18 cellular contexts compared by ENCODE assay signal in genomic region chr15:41340189-41340695, GRCh38. TPM values are rescaled to one million over a fixed set of nuclear protein-coding genes. Genes with fewer than 3 reads are reported as not detected.
DNase-seq lines count a peak whose midpoint lies in the region; ATAC-seq, FAIRE-seq and TF ChIP-seq lines count a peak whose summit lies in the region.
"Had no signal": no experiment of that assay in that cellular context is flagged by ENCODE, and none has a peak within 500 bp of the region (broad histone marks: within the 10 kb centered on the region; RNA-seq: fewer than 3 reads in every experiment).

No MANE protein-coding gene starts in this region.

- H3K4me3 Mint-ChIP-seq in CD4-positive, CD25-positive, alpha-beta regulatory T cell: peak overlapping the region in 1 of 4 donors; percentile 8
- H3K4me3 Mint-ChIP-seq in H9: no peak overlapping the region; a peak in 1 of 5 replicates
- no peak overlapping the region for H3K4me3 Mint-ChIP-seq in CD4-positive, alpha-beta T cell

- peaks cover 4% of the 10 kb centered on the region; the same call in 1 of the 2 replicates for H3K79me2 ChIP-seq in H9 (ENCODE audit: insufficient read depth, low read length)

- no peak overlapping the region for H3K9ac ChIP-seq in H9 (ENCODE audit: extremely low read depth, insufficient read length, low read length)
- H3K9ac ChIP-seq in colonic mucosa (ENCODE audit: low read depth in 2 of 2, low read length in 2 of 2): no peak overlapping the region
- no peak overlapping the region for H3K9ac ChIP-seq in kidney (ENCODE audit: low read length in 2 of 2)

- no peak overlapping the region for H2BK120ac ChIP-seq in H9 (ENCODE audit: low read depth, low read length, poor library complexity, severe bottlenecking)

- H2BK15ac ChIP-seq in H9 (ENCODE audit: low read depth, low read length): no peak overlapping the region

- H2BK20ac ChIP-seq in H9 (ENCODE audit: low read depth, low read length, poor library complexity, severe bottlenecking): no peak overlapping the region

- H3K14ac ChIP-seq in H9 (ENCODE audit: insufficient read depth, low read length): no peak overlapping the region

- H3K4me1 ChIP-seq in CD4-positive, CD25-positive, alpha-beta regulatory T cell (ENCODE audit: control insufficient read depth, insufficient read depth, low read length, poor library complexity, severe bottlenecking): peaks cover 8% of the 10 kb centered on the region
- H3K4me1 ChIP-seq in H9 (ENCODE audit: insufficient read depth, low read length) (no peaks in the 10 kb centered on the region), colonic mucosa (no peaks in the 10 kb centered on the region), kidney (ENCODE audit: control insufficient read depth in 1 of 2, insufficient read depth in 1 of 2, low read depth in 1 of 2, low read length in 2 of 2) (no peaks in the 10 kb centered on the region)

- H3K56ac ChIP-seq in H9 (ENCODE audit: insufficient read length, low read depth, low read length): no peak overlapping the region

- no peaks in the 10 kb centered on the region for H3K23me2 ChIP-seq in H9 (ENCODE audit: insufficient read length, low read depth, low read length, poor library complexity, severe bottlenecking)

- no peaks in the 10 kb centered on the region for H3K27me3 Mint-ChIP-seq in CD4-positive, CD25-positive, alpha-beta regulatory T cell
- H3K27me3 Mint-ChIP-seq in H9 (ENCODE audit: low read depth): no peaks in the 10 kb centered on the region
- H3K27me3 Mint-ChIP-seq in CD4-positive, alpha-beta T cell: no peaks in the 10 kb centered on the region

- H4K8ac ChIP-seq in H9 (replicated peaks; ENCODE audit: insufficient read length, low read depth, low read length): no peak overlapping the region

- no peak overlapping the region for H3K18ac ChIP-seq in H9 (ENCODE audit: insufficient read length, low read depth, low read length)

- CTCF ChIA-PET in CD4-positive, alpha-beta T cell (lab: Charles Lee): no interaction called here

- no peak overlapping the region for H3K27ac ChIP-seq in CD4-positive, CD25-positive, alpha-beta regulatory T cell (ENCODE audit: insufficient read depth, low read length, poor library complexity, severe bottlenecking)
- no peak overlapping the region for H3K27ac ChIP-seq in H9 (ENCODE audit: insufficient read length, low read depth, low read length)
- H3K27ac ChIP-seq in VCaP: peak overlapping the region; percentile 30
- no peak overlapping the region for H3K27ac ChIP-seq in colonic mucosa
- no peak overlapping the region for H3K27ac ChIP-seq in kidney (ENCODE audit: low read depth in 2 of 2, low read length in 2 of 2)
- no peak overlapping the region for H3K27ac ChIP-seq in CD4-positive, alpha-beta T cell (ENCODE audit: low read depth, low read length)

- H4K91ac ChIP-seq in H9 (ENCODE audit: insufficient read length, low read depth, low read length): no peak overlapping the region

- peaks cover 10 to 41% (median 22%) of the 10 kb centered on the region in 4 donors for H3K4me1 Mint-ChIP-seq in CD4-positive, CD25-positive, alpha-beta regulatory T cell
- peaks cover 3 to 9% of the 10 kb centered on the region in 2 experiments; a peak in 3 of 4 replicates for H3K4me1 Mint-ChIP-seq in H9
- peaks cover 7% of the 10 kb centered on the region for H3K4me1 Mint-ChIP-seq in CD4-positive, alpha-beta T cell (ENCODE audit: low read depth)

- no peaks in the 10 kb centered on the region for H3K9me3 ChIP-seq in CD4-positive, CD25-positive, alpha-beta regulatory T cell (ENCODE audit: control insufficient read depth in 2 of 2, low read length in 2 of 2)
- no peaks in the 10 kb centered on the region for H3K9me3 ChIP-seq in H9 (ENCODE audit: control insufficient read depth, low read depth, low read length)
- H3K9me3 ChIP-seq in colonic mucosa: no peaks in the 10 kb centered on the region
- no peaks in the 10 kb centered on the region for H3K9me3 ChIP-seq in kidney (ENCODE audit: control insufficient read depth in 1 of 2, low read length in 2 of 2)
- no peaks in the 10 kb centered on the region for H3K9me3 ChIP-seq in CD4-positive, alpha-beta T cell (ENCODE audit: control insufficient read depth, low read length)

- POLR2A ChIA-PET in CD4-positive, alpha-beta T cell (lab: Charles Lee): no interaction called here

- H4K20me1 ChIP-seq in H9 (ENCODE audit: control insufficient read depth, insufficient read depth, insufficient read length): no peaks in the 10 kb centered on the region

- FAIRE-seq in urothelium cell line (lab: Jason Lieb, UNC) (no peak), kidney (lab: Jason Lieb, UNC) (no peak)
- FAIRE-seq: K562 had no signal

- no peak overlapping the region for H4K5ac ChIP-seq in H9 (ENCODE audit: insufficient read length, low read depth, low read length)

- H3K23ac ChIP-seq in H9 (ENCODE audit: insufficient read length, low read depth, low read length): no peak overlapping the region

- ATAC-seq in CD4-positive, CD25-positive, alpha-beta regulatory T cell (ENCODE audit: low read depth in 2 of 2): no peak
- ATAC-seq in CD4-positive, alpha-beta T cell (ENCODE audit: poor library complexity): no peak
- ATAC-seq: K562 had no signal

- no peak overlapping the region for H2AFZ ChIP-seq in H9 (ENCODE audit: low read length)

- H3K9me3 Mint-ChIP-seq in CD4-positive, CD25-positive, alpha-beta regulatory T cell: peaks cover 0 to 3% (median 0%) of the 10 kb centered on the region in 7 donors
- H3K9me3 Mint-ChIP-seq in H9: no peaks in the 10 kb centered on the region
- H3K9me3 Mint-ChIP-seq in CD4-positive, alpha-beta T cell: no peaks in the 10 kb centered on the region

- H2BK5ac ChIP-seq in H9 (ENCODE audit: insufficient read length, low read length): no peak overlapping the region

- no peak overlapping the region for H3K4me2 ChIP-seq in H9 (ENCODE audit: insufficient read depth, insufficient read length, low read length)

- no peak overlapping the region for H3T11ph ChIP-seq in H9 (ENCODE audit: low read length)

- H3K4me3 ChIP-seq in CD4-positive, CD25-positive, alpha-beta regulatory T cell (ENCODE audit: low read depth, low read length): no peak overlapping the region
- H3K4me3 ChIP-seq in epithelial cell of esophagus (ENCODE audit: low read length): no peak overlapping the region
- no peak overlapping the region for H3K4me3 ChIP-seq in colonic mucosa
- no peak overlapping the region for H3K4me3 ChIP-seq in kidney (ENCODE audit: low read length in 2 of 2)
- H3K4me3 ChIP-seq: K562 had no signal

- no CpG with 5 or more reads among the region's 5 CpGs for WGBS in H9 (ENCODE audit: extremely low coverage, insufficient read length, low lambda C conversion rate)

- intact Hi-C loops in colonic mucosa (cut with DNase I): no loop called here
- intact Hi-C loops in kidney (cut with DNase I): no loop called here
- intact Hi-C loops in CD4-positive, alpha-beta T cell (cut with DNase I, micrococcal nuclease): no loop called here

- no peak overlapping the region for H2AK5ac ChIP-seq in H9 (ENCODE audit: insufficient read length, low read length)

- peaks cover 10% of the 10 kb centered on the region for H3K79me1 ChIP-seq in H9 (ENCODE audit: insufficient read depth, low read depth, low read length, poor library complexity, severe bottlenecking)

- TF ChIP-seq CTCF in H9 (conservative IDR thresholded peaks at IDR 0.05) (no peak), VCaP (conservative IDR thresholded peaks at IDR 0.05) (no peak), epithelial cell of esophagus (IDR thresholded peaks at IDR 0.05; ENCODE audit: insufficient read depth, low read depth, low read length, missing control alignments) (no peak), colonic mucosa (IDR thresholded peaks at IDR 0.05) (no peak), kidney (IDR thresholded peaks at IDR 0.05; ENCODE audit: borderline replicate concordance, extremely low read depth, insufficient read depth) (no peak)
- TF ChIP-seq CTCF in CD4-positive, alpha-beta T cell (IDR thresholded peaks at IDR 0.05): no peak

- DNase-seq in CD4-positive, CD25-positive, alpha-beta regulatory T cell: no peak
- DNase-seq in H9 (no peak), epithelial cell of esophagus (ENCODE audit: low read depth) (peak; percentile 18), colonic mucosa (no peak), urothelium cell line (ENCODE audit: low spot score) (no peak), kidney (no peak)
- no peak for DNase-seq in CD4-positive, alpha-beta T cell
- DNase-seq: ACHN; AML-193; Calu3; DMS79; NCI-H1092; NCI-H1694; NCI-H226; NCI-H526; NK-92 treated with Interleukin-12 subunit alpha and Interleukin-12 subunit beta, amount 100 ng/mL, for 24 hours had no signal

- peak overlapping the region in 2 of 3 donors; percentile 78 to 87 for H3K27ac Mint-ChIP-seq in CD4-positive, CD25-positive, alpha-beta regulatory T cell
- H3K27ac Mint-ChIP-seq in H9: peak overlapping the region in 2 of 3 experiments; percentile 78 to 87; a peak in 4 of 7 replicates
- H3K27ac Mint-ChIP-seq in CD4-positive, alpha-beta T cell: no peak overlapping the region

- H2BK12ac ChIP-seq in H9 (ENCODE audit: insufficient read length, low read depth, low read length): no peak overlapping the region

- no peaks in the 10 kb centered on the region for H3K36me3 Mint-ChIP-seq in CD4-positive, CD25-positive, alpha-beta regulatory T cell
- peaks cover 44 to 80% (median 70%) of the 10 kb centered on the region in 3 experiments for H3K36me3 Mint-ChIP-seq in H9 (ENCODE audit: insufficient read depth in 1 of 3, low read depth in 3 of 3)
- no peaks in the 10 kb centered on the region for H3K36me3 Mint-ChIP-seq in CD4-positive, alpha-beta T cell (ENCODE audit: low read depth)

- H3K27me3 ChIP-seq in CD4-positive, CD25-positive, alpha-beta regulatory T cell (ENCODE audit: control insufficient read depth, insufficient read depth, low read length): no peaks in the 10 kb centered on the region
- H3K27me3 ChIP-seq in H9 (ENCODE audit: insufficient read depth, low read length) (no peaks in the 10 kb centered on the region), colonic mucosa (no peaks in the 10 kb centered on the region)
- no peaks in the 10 kb centered on the region for H3K27me3 ChIP-seq in CD4-positive, alpha-beta T cell (ENCODE audit: control insufficient read depth, insufficient read depth, low read length)

- no peak overlapping the region for H3K4ac ChIP-seq in H9 (ENCODE audit: low read depth, low read length)

- no peaks in the 10 kb centered on the region for H3K36me3 ChIP-seq in CD4-positive, CD25-positive, alpha-beta regulatory T cell (ENCODE audit: control insufficient read depth, insufficient read depth, low read length)
- H3K36me3 ChIP-seq in colonic mucosa (no peaks in the 10 kb centered on the region), kidney (ENCODE audit: control insufficient read depth in 1 of 2, insufficient read depth in 2 of 2, low read length in 2 of 2) (no peaks in the 10 kb centered on the region)

RNA-seq across cellular contexts. Expression of gene NUSAP1, which starts 7.6 kb away (rescaled TPM):
- total RNA-seq in CD4-positive, CD25-positive, alpha-beta regulatory T cell: 24.4 TPM
- polyA plus RNA-seq in CD4-positive, CD25-positive, alpha-beta regulatory T cell: 10 to 100 TPM in 3 of 4 donors, 1 to 10 TPM in 1; 9.9 to 30.8 (median 15.6) TPM
- total RNA-seq in H9 (2021) (157 and 158 TPM in 2 replicates), colonic mucosa (10 to 100 TPM; 28.6 to 86.4 TPM), kidney (6.7 TPM)
- polyA plus RNA-seq in kidney (ENCODE audit: insufficient read depth, low read depth, low replicate concordance): 2.3 TPM
- 1 to 10 TPM; 2.2 to 2.3 TPM for total RNA-seq in CD4-positive, alpha-beta T cell

RNA-seq across cellular contexts. Expression of gene OIP5, which starts 7.9 kb away (rescaled TPM):
- total RNA-seq in CD4-positive, CD25-positive, alpha-beta regulatory T cell: 0.96 TPM
- polyA plus RNA-seq in CD4-positive, CD25-positive, alpha-beta regulatory T cell: 1 to 10 TPM in 3 of 4 donors, under 1 TPM in 1; 0.94 to 5.0 (median 2.7) TPM
- total RNA-seq in H9 (2021) (30.9 and 33.3 TPM in 2 replicates), colonic mucosa (10 to 100 TPM in 1 of 2 donors, 1 to 10 TPM in 1; 5.7 to 23.0 TPM), kidney (0.94 TPM)
- polyA plus RNA-seq in kidney (ENCODE audit: insufficient read depth, low read depth, low replicate concordance): not detected
- total RNA-seq in CD4-positive, alpha-beta T cell: under 1 TPM; 0.20 to 0.36 TPM
